ENCODE assay signal across 17 cellular contexts in the genomic region with DNA sequence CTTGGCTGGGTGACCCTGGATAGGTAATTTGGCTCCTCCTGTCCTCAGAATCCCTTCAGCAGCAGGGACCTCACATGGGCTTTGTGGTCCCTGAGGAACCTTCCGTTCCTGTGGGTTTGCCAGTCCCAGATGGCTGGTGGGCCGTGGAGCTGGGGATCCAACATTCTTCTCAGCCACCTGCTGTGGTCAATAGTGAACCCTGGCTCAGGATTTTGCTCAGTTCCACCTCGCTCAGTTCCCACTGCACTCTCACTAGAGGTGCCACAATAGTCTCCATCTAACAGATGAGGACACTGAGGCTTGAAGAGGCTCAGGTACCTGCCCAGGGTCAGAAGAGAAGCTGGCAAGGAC. TPM values are rescaled to one million over a fixed set of nuclear protein-coding genes. Genes with fewer than 3 reads are reported as not detected.
A peak's percentile ranks its signal among the peaks of the same experiment; 100 is the strongest.
DNase-seq lines count a peak whose midpoint lies in the region; ATAC-seq, FAIRE-seq and TF ChIP-seq lines count a peak whose summit lies in the region.
"Had no signal": no experiment of that assay in that cellular context is flagged by ENCODE, and none has a peak within 500 bp of the region (broad histone marks: within the 10 kb centered on the region; RNA-seq: fewer than 3 reads in every experiment).

No MANE protein-coding gene starts in this region.

- 86% methylated on average over 3 of the region's 3 CpGs for WGBS in K562 (ENCODE audit: insufficient coverage, low coverage, missing lambda C conversion rate)
- 94% methylated on average over 3 of the region's 3 CpGs for WGBS in mammary epithelial cell (ENCODE audit: low coverage, missing lambda C conversion rate)
- 91 to 98% (median 91%) methylated on average over 3 of the region's 3 CpGs for WGBS in small intestine, 3 donors

- BruUV-seq in K562 (replicated peaks; lab: Mats Ljungman, UMichigan) (no TSS peak), mammary epithelial cell (replicated peaks; lab: Mats Ljungman, UMichigan) (no TSS peak)

- POLR2A ChIA-PET in K562 (lab: Yijun Ruan, JAX): interaction anchor here (0.7 to 2.5 kb wide), 2 partner anchors 15 to 17 kb away, joined by 3 to 9 read pairs; a partner anchor contains a TSS

- intact Hi-C loops in K562 (cut with micrococcal nuclease): no loop called here
- intact Hi-C loops in mammary epithelial cell (cut with micrococcal nuclease): loop anchor here (10.0 kb wide), 1 partner anchor 112 kb away; no protein-coding TSS in a partner anchor

- DNase-seq in K562 (ENCODE audit: extremely low read depth in 1 of 4, low spot score in 3 of 4) (peak in 1 of 4 experiments; percentile 6), myocyte (ENCODE audit: low read depth) (peak; percentile 64), mammary epithelial cell (no peak), small intestine (no peak)
- no peak for DNase-seq in activated effector memory CD4-positive, alpha-beta T cell treated with anti-CD3 and anti-CD28 coated beads, Interleukin-2, amount 50 U/mL, for 16 hours
- DNase-seq: DMS153, H7, NCI-H1105, NCI-H1694 treated with DMSO at 0.1 percent for 48 hours, NCI-H2107, NCI-H2227 treated with DMSO at 0.1 percent for 48 hours, NCI-H524, Peyer's patch, SK-N-SH had no signal

- H3K4me3 ChIP-seq in BLaER1: no peak overlapping the region
- H3K4me3 ChIP-seq in K562: no peak overlapping the region
- no peak overlapping the region for H3K4me3 ChIP-seq in mammary epithelial cell (replicated peaks in 1 of 3; ENCODE audit: insufficient read depth in 1 of 3, low read depth in 2 of 3, low read length in 3 of 3)
- H3K4me3 ChIP-seq in small intestine (ENCODE audit: low read depth in 1 of 2, low read length in 2 of 2): no peak overlapping the region
- H3K4me3 ChIP-seq: A549, Peyer's patch had no signal

- H3K79me2 ChIP-seq in K562 (ENCODE audit: control insufficient read depth, insufficient read depth, low read length) (peaks cover 4% of the 10 kb centered on the region; the same call in 1 of the 3 replicates), mammary epithelial cell (ENCODE audit: insufficient read depth, low read length) (no peaks in the 10 kb centered on the region)

- peak overlapping the region; percentile 73 for H3K4me2 ChIP-seq in BLaER1
- H3K4me2 ChIP-seq in K562 (ENCODE audit: insufficient read depth, low read length): no peak overlapping the region
- H3K4me2 ChIP-seq in mammary epithelial cell (ENCODE audit: insufficient read depth, low read depth, low read length): no peak overlapping the region
- H3K4me2 ChIP-seq: A549, SK-N-SH had no signal

- dilution Hi-C loops in mammary epithelial cell (cut with HindIII; ENCODE audit: low sequenced_read_pairs): no loop called here

- H2AFZ ChIP-seq in K562 (ENCODE audit: low read depth, low read length) (no peak overlapping the region), mammary epithelial cell (ENCODE audit: low read depth, low read length) (no peak overlapping the region)

- in situ Hi-C loops in K562 (cut with MboI) (no loop called here), mammary epithelial cell (cut with MboI; ENCODE audit: low sequenced_read_pairs in 2 of 2) (no loop called here)

- peaks cover 25% of the 10 kb centered on the region for H3K36me3 ChIP-seq in BLaER1
- H3K36me3 ChIP-seq in K562 (ENCODE audit: control insufficient read depth, insufficient read depth, low read length): peaks cover 7% of the 10 kb centered on the region; the same call in 2 of the 3 replicates
- H3K36me3 ChIP-seq in mammary epithelial cell (ENCODE audit: insufficient read depth, low read length): no peaks in the 10 kb centered on the region
- H3K36me3 ChIP-seq in small intestine (ENCODE audit: control insufficient read depth in 2 of 2, insufficient read depth in 2 of 2, low read length in 2 of 2): no peaks in the 10 kb centered on the region
- H3K36me3 ChIP-seq: Peyer's patch had no signal

- FAIRE-seq in K562 (lab: Jason Lieb, UNC) (no peak), small intestine (lab: Jason Lieb, UNC) (no peak)
- FAIRE-seq: A549 had no signal

- no peak overlapping the region for H3K9ac ChIP-seq in BLaER1
- peak overlapping the region; percentile 55 to 76; a peak in 3 of 4 replicates for H3K9ac ChIP-seq in K562 (ENCODE audit: insufficient read depth in 1 of 2, low read depth in 2 of 2, low read length in 2 of 2)
- no peak overlapping the region for H3K9ac ChIP-seq in mammary epithelial cell (ENCODE audit: insufficient read depth, low read length)
- H3K9ac ChIP-seq: SK-N-SH had no signal

- H3K9me3 ChIP-seq in BLaER1: peaks cover 16% of the 10 kb centered on the region
- H3K9me3 ChIP-seq in K562 (replicated peaks; ENCODE audit: control insufficient read depth, insufficient read depth, low read depth, low read length): peaks cover 12% of the 10 kb centered on the region
- peaks cover 5% of the 10 kb centered on the region for H3K9me3 ChIP-seq in mammary epithelial cell (replicated peaks; ENCODE audit: insufficient read depth, low read length)
- H3K9me3 ChIP-seq in small intestine (ENCODE audit: control insufficient read depth, low read depth): no peaks in the 10 kb centered on the region
- H3K9me3 ChIP-seq: SK-N-SH had no signal

- H3K9me1 ChIP-seq in K562 (ENCODE audit: control insufficient read depth, insufficient read depth, low read length): peaks cover 10% of the 10 kb centered on the region

- H3K4me1 ChIP-seq in BLaER1: peaks cover 33% of the 10 kb centered on the region
- H3K4me1 ChIP-seq in K562 (replicated peaks in 1 of 2; ENCODE audit: control insufficient read depth in 2 of 2, insufficient read depth in 2 of 2, low read length in 2 of 2): peaks cover 21 to 26% of the 10 kb centered on the region in 2 experiments; a peak in 4 of 5 replicates
- peaks cover 18% of the 10 kb centered on the region for H3K4me1 ChIP-seq in mammary epithelial cell (ENCODE audit: insufficient read depth, low read length)
- no peaks in the 10 kb centered on the region for H3K4me1 ChIP-seq in small intestine (ENCODE audit: control insufficient read depth in 2 of 2, insufficient read depth in 1 of 2, low read depth in 1 of 2, low read length in 1 of 2)
- H3K4me1 ChIP-seq: A549, Peyer's patch had no signal

- peaks cover 23% of the 10 kb centered on the region for H4K20me1 ChIP-seq in BLaER1
- no peaks in the 10 kb centered on the region for H4K20me1 ChIP-seq in K562 (replicated peaks; ENCODE audit: control insufficient read depth, insufficient read depth, low read length)
- H4K20me1 ChIP-seq in mammary epithelial cell (ENCODE audit: insufficient read depth, low read length): no peaks in the 10 kb centered on the region

- H3K27me3 ChIP-seq in BLaER1 (no peaks in the 10 kb centered on the region), K562 (ENCODE audit: control insufficient read depth in 2 of 2, insufficient read depth in 2 of 2, low read length in 2 of 2) (no peaks in the 10 kb centered on the region), mammary epithelial cell (ENCODE audit: insufficient read depth, low read length) (no peaks in the 10 kb centered on the region), small intestine (ENCODE audit: control insufficient read depth in 2 of 2, insufficient read depth in 2 of 2, low read length in 2 of 2) (no peaks in the 10 kb centered on the region)
- H3K27me3 ChIP-seq: Peyer's patch had no signal

- peak overlapping the region; percentile 58 for H3K27ac ChIP-seq in BLaER1
- H3K27ac ChIP-seq in K562 (ENCODE audit: extremely low read depth, low read depth, low read length): peak overlapping the region; percentile 79; the same call in 2 of the 3 replicates
- no peak overlapping the region for H3K27ac ChIP-seq in mammary epithelial cell (ENCODE audit: insufficient read depth, low read depth, low read length)
- H3K27ac ChIP-seq in small intestine (ENCODE audit: low read depth in 1 of 2, low read length in 1 of 2): no peak overlapping the region
- H3K27ac ChIP-seq: A549, Peyer's patch had no signal

- CTCF ChIA-PET in K562 (lab: Yijun Ruan, JAX; ENCODE audit: low intra/inter-chr PET ratio) (interaction anchor here (0.7 kb wide), 1 partner anchor 94 kb away, joined by 3 read pairs; no protein-coding TSS in a partner anchor), mammary epithelial cell (lab: Charles Lee; ENCODE audit: low non-redundant PET) (no interaction called here)

- no peak for ATAC-seq in K562
- ATAC-seq: Right ventricle myocardium inferior had no signal

- no peak for TF ChIP-seq POLR2A in K562 (conservative IDR thresholded peaks at IDR 0.05)

- TF ChIP-seq RAD21 in K562 (CRISPR knock-in tag; conservative IDR thresholded peaks at IDR 0.05 in 1 of 2, IDR thresholded peaks at IDR 0.05 in 1 of 2): no peak

- no peak for TF ChIP-seq EP300 in K562 (IDR thresholded peaks at IDR 0.05; ENCODE audit: low read length)

- TF ChIP-seq CTCF in K562 (IDR thresholded peaks at IDR 0.05 in 2 of 3, conservative IDR thresholded peaks at IDR 0.05 in 1 of 3; ENCODE audit: insufficient read depth in 2 of 3, low read depth in 1 of 3, low read length in 3 of 3): no peak
- TF ChIP-seq CTCF in mammary epithelial cell (conservative IDR thresholded peaks at IDR 0.05 in 1 of 2, IDR thresholded peaks at IDR 0.05 in 1 of 2; ENCODE audit: extremely low read depth in 1 of 2, insufficient read depth in 1 of 2, low read depth in 1 of 2, low read length in 2 of 2): no peak

RNA-seq across cellular contexts. Expression of a gene that starts 17.1 kb away (rescaled TPM):
- 36.0 and 123 TPM in 2 replicates for total RNA-seq in K562 (2011; cell fraction: chromatin; rRNA removed; ENCODE audit: low replicate concordance)
- total RNA-seq in K562 (2011; cell fraction: nucleolus; rRNA removed): 67.4 and 74.2 TPM in 2 replicates
- total RNA-seq in K562 (2011; cell fraction: nucleoplasm; rRNA removed): 36.3 and 47.1 TPM in 2 replicates
- total RNA-seq in K562 (2014; rRNA removed): 42.9 and 51.1 TPM in 2 replicates
- total RNA-seq in K562 (2014; rRNA removed; fragmentation: Illumina TruSeq; extraction: Trizol): 12.1 and 20.6 TPM in 2 replicates
- 29.5 and 33.6 TPM in 2 replicates for total RNA-seq in K562 (2015; rRNA removed; fragmentation: Illumina TruSeq; extraction: Trizol)
- 121 and 133 TPM in 2 replicates for total RNA-seq in K562 (2021)
- 50.5 and 79.2 TPM in 2 replicates for polyA plus RNA-seq in K562 (2011; rRNA removed)
- 59.3 and 94.1 TPM in 2 replicates for polyA plus RNA-seq in K562 (2011; cell fraction: cytosol; rRNA removed)
- polyA plus RNA-seq in K562 (2011; cell fraction: nucleus; rRNA removed): 201 and 270 TPM in 2 replicates
- polyA plus RNA-seq in K562 (2012): 54.2 and 74.3 TPM in 2 replicates
- polyA plus RNA-seq in K562 (2014; fragmentation: Illumina TruSeq; extraction: Trizol): 37.4 and 49.5 TPM in 2 replicates
- polyA plus RNA-seq in K562 (2014; fragmentation: Nextera tagmentation; extraction: Ambion mirVana): 10 to 100 TPM; 10.6 to 13.2 TPM
- 45.2 and 71.9 TPM in 2 replicates for polyA plus RNA-seq in K562 (2014; rRNA removed)
- 20.6 and 27.5 TPM in 2 replicates for polyA minus RNA-seq in K562 (2011; rRNA and poly(A)+ RNA removed)
- 24.1 and 29.0 TPM in 2 replicates for polyA minus RNA-seq in K562 (2011; cell fraction: cytosol; rRNA and poly(A)+ RNA removed)
- 23.0 and 42.3 TPM in 2 replicates for polyA minus RNA-seq in K562 (2011; cell fraction: nucleus; rRNA and poly(A)+ RNA removed)
- total RNA-seq in myocyte: 14.0 and 19.3 TPM in 2 replicates
- polyA plus RNA-seq in myocyte (2012): 23.9 TPM
- 10 to 100 TPM; 26.8 to 44.7 TPM for total RNA-seq in mammary epithelial cell
- polyA plus RNA-seq in mammary epithelial cell: 33.3 TPM
- 17.0 TPM for polyA minus RNA-seq in mammary epithelial cell
- polyA plus RNA-seq in small intestine: 10 to 100 TPM; 21.0 to 25.1 (median 22.8) TPM

RNA-seq across cellular contexts. Expression of a gene that starts 28.4 kb away (rescaled TPM):
- total RNA-seq in K562 (2011; cell fraction: chromatin; rRNA removed; ENCODE audit: low replicate concordance): 4.9 and 20.6 TPM in 2 replicates
- total RNA-seq in K562 (2011; cell fraction: nucleolus; rRNA removed): 39.7 and 40.4 TPM in 2 replicates
- total RNA-seq in K562 (2011; cell fraction: nucleoplasm; rRNA removed): 11.4 and 14.2 TPM in 2 replicates
- total RNA-seq in K562 (2014; rRNA removed): 91.0 and 99.6 TPM in 2 replicates
- total RNA-seq in K562 (2014; rRNA removed; fragmentation: Illumina TruSeq; extraction: Trizol): 6.3 and 8.8 TPM in 2 replicates
- total RNA-seq in K562 (2015; rRNA removed; fragmentation: Illumina TruSeq; extraction: Trizol): 25.5 and 26.3 TPM in 2 replicates
- total RNA-seq in K562 (2021): 83.2 and 84.9 TPM in 2 replicates
- polyA plus RNA-seq in K562 (2011; rRNA removed): 30.0 and 42.1 TPM in 2 replicates
- 52.4 and 156 TPM in 2 replicates for polyA plus RNA-seq in K562 (2011; cell fraction: cytosol; rRNA removed)
- 58.2 and 77.0 TPM in 2 replicates for polyA plus RNA-seq in K562 (2011; cell fraction: nucleus; rRNA removed)
- polyA plus RNA-seq in K562 (2012): 34.3 and 45.7 TPM in 2 replicates
- polyA plus RNA-seq in K562 (2014; fragmentation: Illumina TruSeq; extraction: Trizol): 8.7 and 16.3 TPM in 2 replicates
- 1 to 10 TPM; 1.2 to 3.8 TPM for polyA plus RNA-seq in K562 (2014; fragmentation: Nextera tagmentation; extraction: Ambion mirVana)
- 77.2 and 80.2 TPM in 2 replicates for polyA plus RNA-seq in K562 (2014; rRNA removed)
- polyA minus RNA-seq in K562 (2011; rRNA and poly(A)+ RNA removed): 10.2 and 12.4 TPM in 2 replicates
- polyA minus RNA-seq in K562 (2011; cell fraction: cytosol; rRNA and poly(A)+ RNA removed): 23.4 and 24.1 TPM in 2 replicates
- polyA minus RNA-seq in K562 (2011; cell fraction: nucleus; rRNA and poly(A)+ RNA removed): 16.2 and 20.6 TPM in 2 replicates
- 83.0 and 95.6 TPM in 2 replicates for total RNA-seq in myocyte
- polyA plus RNA-seq in myocyte (2012): 24.3 TPM
- total RNA-seq in mammary epithelial cell: 10 to 100 TPM; 30.8 to 40.3 TPM
- polyA plus RNA-seq in mammary epithelial cell: 26.5 TPM
- 19.2 TPM for polyA minus RNA-seq in mammary epithelial cell
- 10 to 100 TPM; 34.8 to 79.6 (median 79.4) TPM for polyA plus RNA-seq in small intestine

RNA-seq across cellular contexts. Expression of a gene that starts 35.1 kb away (rescaled TPM):
- 34.0 and 59.4 TPM in 2 replicates for total RNA-seq in K562 (2011; cell fraction: chromatin; rRNA removed; ENCODE audit: low replicate concordance)
- total RNA-seq in K562 (2011; cell fraction: nucleolus; rRNA removed): 26.8 and 33.7 TPM in 2 replicates
- total RNA-seq in K562 (2011; cell fraction: nucleoplasm; rRNA removed): 23.8 and 32.1 TPM in 2 replicates
- total RNA-seq in K562 (2014; rRNA removed) (11.1 and 16.0 TPM in 2 replicates), K562 (2014; rRNA removed; fragmentation: Illumina TruSeq; extraction: Trizol) (6.5 and 8.8 TPM in 2 replicates), K562 (2015; rRNA removed; fragmentation: Illumina TruSeq; extraction: Trizol) (8.5 and 9.2 TPM in 2 replicates), K562 (2021) (11.7 and 14.7 TPM in 2 replicates), myocyte (9.9 and 13.5 TPM in 2 replicates), mammary epithelial cell (10 to 100 TPM; 10.2 to 11.5 TPM)
- polyA plus RNA-seq in K562 (2011; rRNA removed) (16.1 and 20.2 TPM in 2 replicates), K562 (2014; fragmentation: Illumina TruSeq; extraction: Trizol) (13.4 and 14.8 TPM in 2 replicates), K562 (2014; fragmentation: Nextera tagmentation; extraction: Ambion mirVana) (10 to 100 TPM in 1 of 2 experiments, 1 to 10 TPM in 1; 6.4 to 11.0 TPM), K562 (2014; rRNA removed) (16.8 and 21.8 TPM in 2 replicates), mammary epithelial cell (13.5 TPM), small intestine (1 to 10 TPM; 4.1 to 5.6 (median 4.9) TPM)
- polyA plus RNA-seq in K562 (2011; cell fraction: cytosol; rRNA removed): 21.7 and 22.5 TPM in 2 replicates
- polyA plus RNA-seq in K562 (2011; cell fraction: nucleus; rRNA removed): 41.4 and 54.7 TPM in 2 replicates
- 9.8 and 19.5 TPM in 2 replicates for polyA plus RNA-seq in K562 (2012)
- polyA minus RNA-seq in K562 (2011; rRNA and poly(A)+ RNA removed): 6.0 and 7.0 TPM in 2 replicates
- 5.9 and 6.1 TPM in 2 replicates for polyA minus RNA-seq in K562 (2011; cell fraction: cytosol; rRNA and poly(A)+ RNA removed)
- polyA minus RNA-seq in K562 (2011; cell fraction: nucleus; rRNA and poly(A)+ RNA removed): 6.3 and 7.3 TPM in 2 replicates
- 9.8 TPM for polyA plus RNA-seq in myocyte (2012)
- polyA minus RNA-seq in mammary epithelial cell: 13.4 TPM

RNA-seq across cellular contexts. Expression of a gene that starts 35.3 kb away (rescaled TPM):
- 23.0 and 71.8 TPM in 2 replicates for total RNA-seq in K562 (2011; cell fraction: chromatin; rRNA removed; ENCODE audit: low replicate concordance)
- total RNA-seq in K562 (2011; cell fraction: nucleolus; rRNA removed): 46.7 and 55.7 TPM in 2 replicates
- 50.5 and 51.6 TPM in 2 replicates for total RNA-seq in K562 (2011; cell fraction: nucleoplasm; rRNA removed)
- 15.3 and 17.2 TPM in 2 replicates for total RNA-seq in K562 (2014; rRNA removed)
- total RNA-seq in K562 (2014; rRNA removed; fragmentation: Illumina TruSeq; extraction: Trizol): 5.5 and 6.4 TPM in 2 replicates
- 8.4 TPM in 2 replicates for total RNA-seq in K562 (2015; rRNA removed; fragmentation: Illumina TruSeq; extraction: Trizol)
- 23.5 and 24.7 TPM in 2 replicates for total RNA-seq in K562 (2021)
- polyA plus RNA-seq in K562 (2011; rRNA removed): 8.9 and 11.5 TPM in 2 replicates
- polyA plus RNA-seq in K562 (2011; cell fraction: cytosol; rRNA removed): 12.9 and 17.9 TPM in 2 replicates
- 10.0 and 13.2 TPM in 2 replicates for polyA plus RNA-seq in K562 (2011; cell fraction: nucleus; rRNA removed)
- 14.0 and 15.6 TPM in 2 replicates for polyA plus RNA-seq in K562 (2012)
- 14.0 and 19.8 TPM in 2 replicates for polyA plus RNA-seq in K562 (2014; fragmentation: Illumina TruSeq; extraction: Trizol)
- polyA plus RNA-seq in K562 (2014; fragmentation: Nextera tagmentation; extraction: Ambion mirVana): 1 to 10 TPM; 2.9 to 3.5 TPM
- polyA plus RNA-seq in K562 (2014; rRNA removed): 13.4 and 15.4 TPM in 2 replicates
- polyA minus RNA-seq in K562 (2011; rRNA and poly(A)+ RNA removed): 13.2 and 19.4 TPM in 2 replicates
- 13.9 and 15.2 TPM in 2 replicates for polyA minus RNA-seq in K562 (2011; cell fraction: cytosol; rRNA and poly(A)+ RNA removed)
- 7.0 and 8.6 TPM in 2 replicates for polyA minus RNA-seq in K562 (2011; cell fraction: nucleus; rRNA and poly(A)+ RNA removed)
- 35.3 and 51.9 TPM in 2 replicates for total RNA-seq in myocyte
- 40.0 TPM for polyA plus RNA-seq in myocyte (2012)
- total RNA-seq in mammary epithelial cell: 100 to 1,000 TPM; 155 to 206 TPM
- polyA plus RNA-seq in mammary epithelial cell: 128 TPM
- 227 TPM for polyA minus RNA-seq in mammary epithelial cell
- polyA plus RNA-seq in small intestine: 10 to 100 TPM in 1 of 3 donors, 1 to 10 TPM in 2; 4.1 to 28.4 (median 5.6) TPM

RNA-seq across cellular contexts. Expression of a gene that starts 59.6 kb away (rescaled TPM):
- 18.2 and 40.1 TPM in 2 replicates for total RNA-seq in K562 (2011; cell fraction: chromatin; rRNA removed; ENCODE audit: low replicate concordance)
- 20.8 and 24.3 TPM in 2 replicates for total RNA-seq in K562 (2011; cell fraction: nucleolus; rRNA removed)
- 19.8 and 21.3 TPM in 2 replicates for total RNA-seq in K562 (2011; cell fraction: nucleoplasm; rRNA removed)
- total RNA-seq in K562 (2014; rRNA removed): 9.9 and 16.6 TPM in 2 replicates
- total RNA-seq in K562 (2014; rRNA removed; fragmentation: Illumina TruSeq; extraction: Trizol): 8.0 and 10.5 TPM in 2 replicates
- 11.4 TPM in 2 replicates for total RNA-seq in K562 (2015; rRNA removed; fragmentation: Illumina TruSeq; extraction: Trizol)
- total RNA-seq in K562 (2021): 24.4 and 27.5 TPM in 2 replicates
- 21.7 and 24.9 TPM in 2 replicates for polyA plus RNA-seq in K562 (2011; rRNA removed)
- 22.3 and 28.3 TPM in 2 replicates for polyA plus RNA-seq in K562 (2011; cell fraction: cytosol; rRNA removed)
- polyA plus RNA-seq in K562 (2011; cell fraction: nucleus; rRNA removed): 27.4 and 32.4 TPM in 2 replicates
- polyA plus RNA-seq in K562 (2012): 22.9 and 34.5 TPM in 2 replicates
- 28.7 and 30.5 TPM in 2 replicates for polyA plus RNA-seq in K562 (2014; fragmentation: Illumina TruSeq; extraction: Trizol)
- 1 to 10 TPM; 2.3 to 3.0 TPM for polyA plus RNA-seq in K562 (2014; fragmentation: Nextera tagmentation; extraction: Ambion mirVana)
- 14.3 and 18.6 TPM in 2 replicates for polyA plus RNA-seq in K562 (2014; rRNA removed)
- polyA minus RNA-seq in K562 (2011; rRNA and poly(A)+ RNA removed): 15.3 and 16.0 TPM in 2 replicates
- polyA minus RNA-seq in K562 (2011; cell fraction: cytosol; rRNA and poly(A)+ RNA removed): 6.4 and 6.9 TPM in 2 replicates
- 7.1 and 10.0 TPM in 2 replicates for polyA minus RNA-seq in K562 (2011; cell fraction: nucleus; rRNA and poly(A)+ RNA removed)
- total RNA-seq in myocyte: 30.2 and 42.4 TPM in 2 replicates
- polyA plus RNA-seq in myocyte (2012): 29.9 TPM
- total RNA-seq in mammary epithelial cell: 10 to 100 TPM; 18.0 to 18.5 TPM
- polyA plus RNA-seq in mammary epithelial cell: 17.3 TPM
- polyA minus RNA-seq in mammary epithelial cell: 34.9 TPM
- 10 to 100 TPM; 16.2 to 30.2 (median 17.8) TPM for polyA plus RNA-seq in small intestine

Comparison
In these comparisons a context has a peak if more than half of its experiments do, and no peak if none do; other contexts are left out.
1. H3K27ac ChIP-seq: peak in BLaER1 (single experiment) and K562 (single experiment); none in mammary epithelial cell (single experiment) and small intestine (0 of 2).
2. H3K9ac ChIP-seq: peak in K562 (2 of 2); none in BLaER1 (single experiment) and mammary epithelial cell (single experiment).